Comparison of ENCODE assay signal across 8 cellular contexts in genomic region chr22:20783844-20784723, GRCh38. TPM values are rescaled to one million over a fixed set of nuclear protein-coding genes. Genes with fewer than 3 reads are reported as not detected.
A peak's percentile ranks its signal among the peaks of the same experiment; 100 is the strongest.
DNase-seq lines count a peak whose midpoint lies in the region; ATAC-seq and TF ChIP-seq lines count a peak whose summit lies in the region.

No MANE protein-coding gene starts in this region.

- H3K27ac ChIP-seq in heart right ventricle = no peak overlapping the region

- peak; percentile 44 to 73 (median 63) for TF ChIP-seq CTCF in heart right ventricle (IDR thresholded peaks at IDR 0.05)

- intact Hi-C loops in heart right ventricle (cut with DNase I) (loop anchor here in 2 of 10 donors (5.0 to 10.0 kb wide), 2 partner anchors 52 to 71 kb away; partner anchors contain the start of genes PI4KA (in 1 of the 2) and SNAP29 (in 1 of the 2)), sciatic nerve (cut with DNase I) (no loop called here)

- DNase-seq in Caki2 (ENCODE audit: low read depth) (peak; percentile 27), HCEC 1CT (peak; percentile 57), OCI-M2 (lab: John Stamatoyannopoulos, UW; ENCODE audit: unreplicated experiment) (peak; percentile 1), heart right ventricle (peak in 1 of 2 donors; percentile 23), sciatic nerve (ENCODE audit: low spot score) (no peak)
- peak; percentile 40 for DNase-seq in activated naive CD4-positive, alpha-beta T cell treated with Interleukin-2 at 50 U/mL for 16 hours

- 72 to 80% methylated on average over 14 of the region's 14 CpGs for WGBS in heart right ventricle, 2 donors

- H3K4me1 ChIP-seq in heart right ventricle = peaks cover 0 to 33% (median 12%) of the 10 kb centered on the region in 9 donors

- ATAC-seq in heart right ventricle = peak in 1 of 8 donors; percentile 23
- ATAC-seq in sciatic nerve = peak; percentile 67
- no peak for ATAC-seq in HG03439 (IDR thresholded peaks at IDR 0.05; ENCODE audit: unreplicated experiment)
- ATAC-seq in HG02870 (IDR thresholded peaks at IDR 0.05; ENCODE audit: unreplicated experiment) = no peak

- no peaks in the 10 kb centered on the region for H3K9me3 ChIP-seq in heart right ventricle

- no peaks in the 10 kb centered on the region for H3K27me3 ChIP-seq in heart right ventricle

- in situ Hi-C loops in Caki2 (cut with HindIII; ENCODE audit: low pct_unique_long_range_greater_than_20kb, low sequenced_read_pairs) = no loop called here

- H3K4me3 ChIP-seq in heart right ventricle = no peak overlapping the region

- peaks cover 0 to 77% (median 8%) of the 10 kb centered on the region in 9 donors for H3K36me3 ChIP-seq in heart right ventricle

RNA-seq across cellular contexts. Expression of gene SERPIND1, which starts 10.2 kb away (rescaled TPM):
- total RNA-seq in Caki2 (2014; rRNA removed; shearing (Covaris generic); ENCODE audit: low replicate concordance) = not detected in 2 replicates
- total RNA-seq in heart right ventricle = under 1 TPM in 3 of 10 donors, not detected in 7; 0.09 to 0.26 (median 0.15) TPM
- polyA plus RNA-seq in heart right ventricle = under 1 TPM; 0.07 TPM
- 1.6 TPM for total RNA-seq in sciatic nerve
